19 cellular contexts compared by ENCODE assay signal in the genomic region with DNA sequence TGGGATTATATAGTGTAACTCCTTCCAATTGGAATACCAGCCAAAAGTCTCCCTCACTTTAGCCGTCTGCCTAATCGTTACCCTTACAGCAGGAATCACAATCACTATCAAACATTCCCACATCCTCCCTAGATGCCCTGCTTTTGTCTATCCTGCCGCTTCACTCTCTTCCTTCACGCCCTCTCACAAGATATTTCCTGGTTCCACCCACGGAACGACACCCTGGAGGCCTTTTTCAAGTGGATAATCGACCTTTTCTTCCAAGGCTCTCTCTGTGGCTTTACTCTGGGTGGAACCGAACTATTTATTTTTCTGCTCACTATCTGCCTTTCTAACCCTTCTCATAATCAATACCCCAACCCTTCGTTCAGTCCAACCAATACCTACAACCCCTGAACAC. TPM values are rescaled to one million over a fixed set of nuclear protein-coding genes. Genes with fewer than 3 reads are reported as not detected.
DNase-seq lines count a peak whose midpoint lies in the region; ATAC-seq, FAIRE-seq and TF ChIP-seq lines count a peak whose summit lies in the region.
"Had no signal": no experiment of that assay in that cellular context is flagged by ENCODE, and none has a peak within 500 bp of the region (broad histone marks: within the 10 kb centered on the region; RNA-seq: fewer than 3 reads in every experiment).

No MANE protein-coding gene starts in this region.

- H3K27ac ChIP-seq in mammary epithelial cell (ENCODE audit: insufficient read depth, low read depth, low read length) = peak overlapping the region; percentile 2
- no peak overlapping the region for H3K27ac ChIP-seq in mesenchymal stem cell (ENCODE audit: low read length, poor library complexity, severe bottlenecking)
- H3K27ac ChIP-seq: 22Rv1; BLaER1 treated with 17β-estradiol and CSF1 and Interleukin-3, amounts not matched to agents 10 nM and 100 nM had no signal

- H3K27me3 ChIP-seq in mammary epithelial cell (ENCODE audit: insufficient read depth, low read length) (no peaks in the 10 kb centered on the region), mesenchymal stem cell (ENCODE audit: control insufficient read depth in 1 of 2, insufficient read depth in 1 of 2, low read length in 2 of 2) (no peaks in the 10 kb centered on the region)
- H3K27me3 ChIP-seq: BLaER1 treated with 17β-estradiol and CSF1 and Interleukin-3, amounts not matched to agents 10 nM and 100 nM had no signal

- H3K4me2 ChIP-seq in mammary epithelial cell (ENCODE audit: insufficient read depth, low read depth, low read length) (peak overlapping the region; percentile 34), mesenchymal stem cell (ENCODE audit: low read length, poor library complexity, severe bottlenecking) (no peak overlapping the region)
- H3K4me2 ChIP-seq: BLaER1 treated with 17β-estradiol and CSF1 and Interleukin-3, amounts not matched to agents 10 nM and 100 nM had no signal

- FAIRE-seq in D721Med (lab: Jason Lieb, UNC) = no peak
- FAIRE-seq: GM12878, GM18507, H1, HTR-8/SVneo had no signal

- POLR2A ChIA-PET in MCF 10A (lab: Yijun Ruan, JAX) = interaction anchor here (0.6 kb wide), 1 partner anchor 230 kb away, joined by 3 read pairs; no protein-coding TSS in a partner anchor

- H3K14ac ChIP-seq in mesenchymal stem cell (ENCODE audit: low read length in 2 of 2) = no peak overlapping the region

- no peak overlapping the region for H2BK5ac ChIP-seq in mesenchymal stem cell (ENCODE audit: low read depth, low read length, poor library complexity, severe bottlenecking)

- no peak overlapping the region for H3K23ac ChIP-seq in mesenchymal stem cell (ENCODE audit: low read length in 2 of 2)

- peak; percentile 60 for ATAC-seq in sciatic nerve
- no peak for ATAC-seq in mucosa of descending colon
- ATAC-seq: GM12878 had no signal

- H4K20me1 ChIP-seq in mammary epithelial cell (ENCODE audit: insufficient read depth, low read length) = no peaks in the 10 kb centered on the region
- H4K20me1 ChIP-seq: BLaER1 treated with 17β-estradiol and CSF1 and Interleukin-3, amounts not matched to agents 10 nM and 100 nM had no signal

- peaks cover 7% of the 10 kb centered on the region for H3K79me1 ChIP-seq in mesenchymal stem cell (replicated peaks; ENCODE audit: low read length, poor library complexity, severe bottlenecking)

- H3K9me3 ChIP-seq in mammary epithelial cell (replicated peaks; ENCODE audit: insufficient read depth, low read length) = no peaks in the 10 kb centered on the region
- H3K9me3 ChIP-seq in mesenchymal stem cell (ENCODE audit: control insufficient read depth, low read length) = no peaks in the 10 kb centered on the region
- no peaks in the 10 kb centered on the region for H3K9me3 ChIP-seq in mucosa of descending colon
- H3K9me3 ChIP-seq: HAP-1 had no signal

- H2BK120ac ChIP-seq in mesenchymal stem cell (ENCODE audit: low read depth, low read length) = no peak overlapping the region

- H3K4me3 ChIP-seq in mammary epithelial cell (replicated peaks in 1 of 3; ENCODE audit: insufficient read depth in 1 of 3, low read depth in 2 of 3, low read length in 3 of 3) (no peak overlapping the region), mesenchymal stem cell (ENCODE audit: insufficient read depth in 1 of 2, low read depth in 1 of 2, low read length in 2 of 2) (no peak overlapping the region), mucosa of descending colon (no peak overlapping the region)
- H3K4me3 ChIP-seq: BLaER1 treated with 17β-estradiol and CSF1 and Interleukin-3, amounts not matched to agents 10 nM and 100 nM; GM12878; HAP-1 had no signal

- no peak overlapping the region for H3K27ac Mint-ChIP-seq in MCF 10A (ENCODE audit: low read depth, unreplicated experiment)
- H3K27ac Mint-ChIP-seq: CD4-positive, CD25-positive, alpha-beta regulatory T cell; HFFc6 had no signal

- H3K4me1 ChIP-seq in mammary epithelial cell (ENCODE audit: insufficient read depth, low read length) (peaks cover 12% of the 10 kb centered on the region), mesenchymal stem cell (ENCODE audit: control insufficient read depth, insufficient read depth, low read depth, low read length) (peaks cover 12% of the 10 kb centered on the region), mucosa of descending colon (ENCODE audit: low read depth) (no peaks in the 10 kb centered on the region)
- H3K4me1 ChIP-seq: BLaER1 treated with 17β-estradiol and CSF1 and Interleukin-3, amounts not matched to agents 10 nM and 100 nM; HAP-1 had no signal

- no peak overlapping the region for H3K18ac ChIP-seq in mesenchymal stem cell (ENCODE audit: low read depth in 1 of 2, low read length in 2 of 2)

- H3K36me3 ChIP-seq in mammary epithelial cell (ENCODE audit: insufficient read depth, low read length) (no peaks in the 10 kb centered on the region), mesenchymal stem cell (ENCODE audit: control insufficient read depth in 1 of 2, insufficient read depth in 2 of 2, low read depth in 1 of 2, low read length in 2 of 2) (peaks cover under 1 to 13% of the 10 kb centered on the region in 2 experiments), mucosa of descending colon (ENCODE audit: low read depth) (no peaks in the 10 kb centered on the region)
- H3K36me3 ChIP-seq: BLaER1 treated with 17β-estradiol and CSF1 and Interleukin-3, amounts not matched to agents 10 nM and 100 nM; HAP-1 had no signal

- TF ChIP-seq CTCF in mammary epithelial cell (conservative IDR thresholded peaks at IDR 0.05 in 1 of 2, IDR thresholded peaks at IDR 0.05 in 1 of 2; ENCODE audit: extremely low read depth in 1 of 2, insufficient read depth in 1 of 2, low read depth in 1 of 2, low read length in 2 of 2) (no peak), MCF 10A (IDR thresholded peaks at IDR 0.05; ENCODE audit: unreplicated experiment) (no peak), mucosa of descending colon (IDR thresholded peaks at IDR 0.05) (no peak), D721Med (IDR thresholded peaks at IDR 0.05; ENCODE audit: insufficient read depth, missing control alignments) (no peak)

- H3K36me3 Mint-ChIP-seq in MCF 10A (ENCODE audit: insufficient read depth, unreplicated experiment) = no peaks in the 10 kb centered on the region
- H3K36me3 Mint-ChIP-seq: CD4-positive, CD25-positive, alpha-beta regulatory T cell had no signal

- H2BK15ac ChIP-seq in mesenchymal stem cell (ENCODE audit: low read depth, poor library complexity, severe bottlenecking) = no peak overlapping the region

- no peaks in the 10 kb centered on the region for H3K4me1 Mint-ChIP-seq in MCF 10A (ENCODE audit: insufficient read depth, unreplicated experiment)
- H3K4me1 Mint-ChIP-seq: CD4-positive, CD25-positive, alpha-beta regulatory T cell had no signal

- no peaks in the 10 kb centered on the region for H3K27me3 Mint-ChIP-seq in MCF 10A (ENCODE audit: insufficient read depth, unreplicated experiment)
- H3K27me3 Mint-ChIP-seq: CD4-positive, CD25-positive, alpha-beta regulatory T cell had no signal

- BruUV-seq in mammary epithelial cell (replicated peaks; lab: Mats Ljungman, UMichigan) (no TSS peak), MCF 10A (replicated peaks; lab: Mats Ljungman, UMichigan) (no TSS peak)

- intact Hi-C loops in mammary epithelial cell (cut with micrococcal nuclease) = no loop called here
- intact Hi-C loops in MCF 10A (cut with micrococcal nuclease) = no loop called here
- intact Hi-C loops in sciatic nerve (cut with DNase I) = no loop called here
- intact Hi-C loops in mucosa of descending colon (cut with DNase I, micrococcal nuclease) = no loop called here

- no peak overlapping the region for H2AK5ac ChIP-seq in mesenchymal stem cell (ENCODE audit: low read length, severe bottlenecking)

- no peak overlapping the region for H3K9ac ChIP-seq in mammary epithelial cell (ENCODE audit: insufficient read depth, low read length)
- peak overlapping the region; percentile 40 for H3K9ac ChIP-seq in mesenchymal stem cell (ENCODE audit: low read length)
- H3K9ac ChIP-seq: BLaER1 treated with 17β-estradiol and CSF1 and Interleukin-3, amounts not matched to agents 10 nM and 100 nM had no signal

- H3K9me3 Mint-ChIP-seq in MCF 10A (ENCODE audit: unreplicated experiment) = no peaks in the 10 kb centered on the region
- H3K9me3 Mint-ChIP-seq: CD4-positive, CD25-positive, alpha-beta regulatory T cell; HFFc6 had no signal

- DNase-seq in mammary epithelial cell (no peak), MCF 10A (ENCODE audit: unreplicated experiment) (no peak), SK-MEL-5 (ENCODE audit: low read depth, low spot score) (peak; percentile 53), mesenchymal stem cell (no peak), sciatic nerve (ENCODE audit: low spot score) (no peak), mucosa of descending colon (no peak), T-helper 2 cell (no peak), D721Med (ENCODE audit: insufficient read length, low spot score) (no peak)
- DNase-seq: Calu3; CD4-positive, CD25-positive, alpha-beta regulatory T cell; DMS79; HFFc6 had no signal

- no peak overlapping the region for H2BK12ac ChIP-seq in mesenchymal stem cell (ENCODE audit: low read length in 2 of 2)

- no peak overlapping the region for H3K4ac ChIP-seq in mesenchymal stem cell (ENCODE audit: low read depth in 1 of 2, low read length in 2 of 2)

- peaks cover 12% of the 10 kb centered on the region for H3K79me2 ChIP-seq in mammary epithelial cell (ENCODE audit: insufficient read depth, low read length)

- dilution Hi-C loops in mammary epithelial cell (cut with HindIII; ENCODE audit: low sequenced_read_pairs) = no loop called here

- H4K8ac ChIP-seq in mesenchymal stem cell (ENCODE audit: low read length) = no peak overlapping the region

- WGBS in mammary epithelial cell (ENCODE audit: low coverage, missing lambda C conversion rate) = 42% methylated on average over 9 of the region's 9 CpGs
- WGBS in mesenchymal stem cell = 71% methylated on average over 9 of the region's 9 CpGs

- H3K4me3 Mint-ChIP-seq in MCF 10A (ENCODE audit: unreplicated experiment) = no peak overlapping the region
- H3K4me3 Mint-ChIP-seq: CD4-positive, CD25-positive, alpha-beta regulatory T cell; HFFc6 had no signal

- no peak overlapping the region for H4K91ac ChIP-seq in mesenchymal stem cell (ENCODE audit: low read length)

- H2AFZ ChIP-seq in mammary epithelial cell (ENCODE audit: low read depth, low read length) = peak overlapping the region; percentile 46
- H2AFZ ChIP-seq in mesenchymal stem cell (ENCODE audit: low read depth, low read length) = no peak overlapping the region

- in situ Hi-C loops in mammary epithelial cell (cut with MboI; ENCODE audit: low sequenced_read_pairs in 2 of 2) = no loop called here
- in situ Hi-C loops in SK-MEL-5 (cut with HindIII; ENCODE audit: low pct_unique_long_range_greater_than_20kb, low sequenced_read_pairs) = no loop called here

- CTCF ChIA-PET in mammary epithelial cell (lab: Charles Lee; ENCODE audit: low non-redundant PET) = no interaction called here
- CTCF ChIA-PET in MCF 10A (lab: Yijun Ruan, JAX) = no interaction called here

RNA-seq across cellular contexts. Expression of gene MOK, which starts 58.9 kb away (rescaled TPM):
- total RNA-seq in mammary epithelial cell (10 to 100 TPM; 41.6 to 49.0 TPM), MCF 10A (2022) (61.7 and 98.9 TPM in 2 replicates), sciatic nerve (24.4 TPM), mucosa of descending colon (10 to 100 TPM in 1 of 3 donors, 1 to 10 TPM in 2; 6.2 to 11.2 (median 7.4) TPM)
- 38.3 TPM for polyA plus RNA-seq in mammary epithelial cell
- polyA minus RNA-seq in mammary epithelial cell = 9.1 TPM
- 98.9 and 111 TPM in 2 replicates for total RNA-seq in SK-MEL-5 (2014; rRNA removed; shearing (Covaris generic))
- 122 and 124 TPM in 2 replicates for polyA plus RNA-seq in SK-MEL-5 (2015; cell fraction: cytosol; rRNA removed)
- polyA plus RNA-seq in SK-MEL-5 (2015; cell fraction: nucleus; rRNA removed) = 589 and 596 TPM in 2 replicates
- 6.9 TPM for polyA plus RNA-seq in mesenchymal stem cell (2013, experiment 1 of 2)
- polyA plus RNA-seq in mesenchymal stem cell (2013, experiment 2 of 2) = 7.7 TPM
